Comparison of ENCODE assay signal across 8 cellular contexts in the genomic region with DNA sequence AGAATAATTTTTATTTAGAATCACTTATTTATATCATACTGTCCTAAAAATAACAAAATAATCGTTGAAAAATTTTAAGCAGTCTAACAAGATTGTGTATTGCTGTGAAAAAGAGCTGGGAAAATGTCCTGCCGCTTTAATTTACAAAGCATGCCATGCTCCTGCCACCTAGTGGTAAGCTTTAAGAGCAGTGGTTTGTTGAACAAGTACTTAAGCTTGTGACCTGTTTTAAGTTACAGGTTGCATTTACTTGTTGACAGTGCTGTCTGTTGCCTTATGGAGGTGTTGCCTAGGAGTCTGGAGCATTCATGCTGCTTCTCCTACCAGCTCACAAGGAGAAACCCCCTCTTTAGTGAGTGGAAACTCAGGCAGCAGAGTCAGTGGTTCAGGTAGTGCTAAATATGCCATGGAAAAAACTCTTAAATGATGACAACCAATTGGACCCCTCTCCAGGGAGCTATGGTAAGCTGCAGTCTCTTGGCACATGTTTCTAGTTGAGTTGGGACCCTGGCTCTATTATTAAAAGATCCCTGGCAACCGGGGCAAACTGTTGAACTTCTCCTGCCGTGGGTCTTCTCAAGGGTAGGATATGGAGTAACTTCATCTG.
DNase-seq lines count a peak whose midpoint lies in the region; ATAC-seq and TF ChIP-seq lines count a peak whose summit lies in the region.

No MANE protein-coding gene starts in this region.

- no peaks in the 10 kb centered on the region for H3K36me3 ChIP-seq in OCI-LY3 (replicated peaks; ENCODE audit: low read depth, low read length)

- H3K4me1 ChIP-seq in OCI-LY3 (ENCODE audit: low read length) = peaks cover 16% of the 10 kb centered on the region

- H3K27me3 Mint-ChIP-seq in HFFc6 (ENCODE audit: insufficient read depth) (no peaks in the 10 kb centered on the region), immature natural killer cell (ENCODE audit: low read depth in 3 of 3) (peaks cover 0 to 3% (median 3%) of the 10 kb centered on the region in 3 donors)
- no peaks in the 10 kb centered on the region for H3K27me3 Mint-ChIP-seq in stimulated activated naive CD8-positive, alpha-beta T cell treated with anti-CD3 and anti-CD28 coated beads, Interleukin-15, Interleukin-2, amounts not matched to agents 100 ng/mL and 50 ng/mL, for 24 hours

- no peaks in the 10 kb centered on the region; the same call in 1 of the 2 replicates for H4K20me1 ChIP-seq in OCI-LY3 (ENCODE audit: insufficient read depth, low read length)

- no peak overlapping the region for H3K9ac ChIP-seq in OCI-LY3 (ENCODE audit: low read length)

- H3K27me3 ChIP-seq in OCI-LY3 (ENCODE audit: low read depth, low read length) = no peaks in the 10 kb centered on the region

- H3K4me2 ChIP-seq in OCI-LY3 (ENCODE audit: low read length) = no peak overlapping the region

- peak; percentile 95 for TF ChIP-seq CTCF in HFFc6 (IDR thresholded peaks at IDR 0.05)
- peak; percentile 94 for TF ChIP-seq CTCF in OCI-LY3 (IDR thresholded peaks at IDR 0.05; ENCODE audit: low read depth, low read length)
- TF ChIP-seq CTCF in astrocyte of the cerebellum (IDR thresholded peaks at IDR 0.05; ENCODE audit: low read depth, low read length, missing control alignments) = peak; percentile 94

- no peaks in the 10 kb centered on the region for H3K9me3 ChIP-seq in OCI-LY3 (ENCODE audit: insufficient read depth, low read length)

- H3K9me3 Mint-ChIP-seq in HFFc6 = no peaks in the 10 kb centered on the region
- H3K9me3 Mint-ChIP-seq in immature natural killer cell = no peaks in the 10 kb centered on the region
- no peaks in the 10 kb centered on the region for H3K9me3 Mint-ChIP-seq in stimulated activated naive CD8-positive, alpha-beta T cell treated with anti-CD3 and anti-CD28 coated beads, Interleukin-15, Interleukin-2, amounts not matched to agents 100 ng/mL and 50 ng/mL, for 24 hours

- H2AFZ ChIP-seq in OCI-LY3 (ENCODE audit: low read depth, low read length) = no peak overlapping the region

- ATAC-seq in GM18505 (IDR thresholded peaks at IDR 0.05; ENCODE audit: unreplicated experiment) (no peak), HG03139 (IDR thresholded peaks at IDR 0.05; ENCODE audit: unreplicated experiment) (no peak)

- H3K4me3 Mint-ChIP-seq in HFFc6 (no peak overlapping the region), immature natural killer cell (peak overlapping the region in 3 of 5 donors; percentile 6 to 86 (median 82))
- H3K4me3 Mint-ChIP-seq in stimulated activated naive CD8-positive, alpha-beta T cell treated with anti-CD3 and anti-CD28 coated beads, Interleukin-15, Interleukin-2, amounts not matched to agents 100 ng/mL and 50 ng/mL, for 24 hours = no peak overlapping the region

- H3K4me3 ChIP-seq in OCI-LY3 (ENCODE audit: low read length) (no peak overlapping the region), astrocyte of the cerebellum (ENCODE audit: low read depth, low read length) (no peak overlapping the region)

- H3K36me3 Mint-ChIP-seq in HFFc6 (ENCODE audit: low read depth) = no peaks in the 10 kb centered on the region
- H3K36me3 Mint-ChIP-seq in immature natural killer cell = no peaks in the 10 kb centered on the region
- peaks cover 5% of the 10 kb centered on the region for H3K36me3 Mint-ChIP-seq in stimulated activated naive CD8-positive, alpha-beta T cell treated with anti-CD3 and anti-CD28 coated beads, Interleukin-15, Interleukin-2, amounts not matched to agents 100 ng/mL and 50 ng/mL, for 24 hours (ENCODE audit: low read depth)

- in situ Hi-C loops in astrocyte of the cerebellum (cut with HindIII; ENCODE audit: low sequenced_read_pairs) = no loop called here

- no peak overlapping the region for H3K27ac ChIP-seq in OCI-LY3 (ENCODE audit: low read length)

- DNase-seq in DMS153 treated with DMSO at 0.1 percent for 48 hours (lab: John Stamatoyannopoulos, UW; ENCODE audit: unreplicated experiment) (peak; percentile 41), HFFc6 (peak; percentile 66), astrocyte of the cerebellum (ENCODE audit: low read depth) (peak; percentile 65), immature natural killer cell (peak; percentile 47 to 57 (median 51))

- peaks cover 24% of the 10 kb centered on the region for H3K4me1 Mint-ChIP-seq in HFFc6 (ENCODE audit: low read depth)
- H3K4me1 Mint-ChIP-seq in immature natural killer cell = peaks cover 50 to 58% of the 10 kb centered on the region in 2 donors
- H3K4me1 Mint-ChIP-seq in stimulated activated naive CD8-positive, alpha-beta T cell treated with anti-CD3 and anti-CD28 coated beads, Interleukin-15, Interleukin-2, amounts not matched to agents 100 ng/mL and 50 ng/mL, for 24 hours (ENCODE audit: low read depth) = peaks cover 61% of the 10 kb centered on the region

- no peaks in the 10 kb centered on the region for H3K79me2 ChIP-seq in OCI-LY3 (ENCODE audit: low read length)

- H3K27ac Mint-ChIP-seq in HFFc6 (no peak overlapping the region), immature natural killer cell (peak overlapping the region in 1 of 6 donors; percentile 83)
- peak overlapping the region; percentile 71 for H3K27ac Mint-ChIP-seq in stimulated activated naive CD8-positive, alpha-beta T cell treated with anti-CD3 and anti-CD28 coated beads, Interleukin-15, Interleukin-2, amounts not matched to agents 100 ng/mL and 50 ng/mL, for 24 hours

- no peak for TF ChIP-seq POLR2A in GM18505 (IDR thresholded peaks at IDR 0.05; ENCODE audit: borderline replicate concordance, extremely low read depth, insufficient read depth, insufficient read length)

Comparison
In these comparisons a context has a peak if more than half of its experiments do, and no peak if none do; other contexts are left out.
1. H3K4me3 Mint-ChIP-seq: peak in immature natural killer cell (3 of 5); none in HFFc6 (single experiment) and stimulated activated naive CD8-positive, alpha-beta T cell treated with anti-CD3 and anti-CD28 coated beads, Interleukin-15, Interleukin-2, amounts not matched to agents 100 ng/mL and 50 ng/mL, for 24 hours (single experiment).
2. Peak in every context shown above with its lines, with median percentiles within 50 percentile points of each other: DNase-seq and CTCF ChIP-seq.